ENCODE assay signal across 9 cellular contexts in the genomic region with DNA sequence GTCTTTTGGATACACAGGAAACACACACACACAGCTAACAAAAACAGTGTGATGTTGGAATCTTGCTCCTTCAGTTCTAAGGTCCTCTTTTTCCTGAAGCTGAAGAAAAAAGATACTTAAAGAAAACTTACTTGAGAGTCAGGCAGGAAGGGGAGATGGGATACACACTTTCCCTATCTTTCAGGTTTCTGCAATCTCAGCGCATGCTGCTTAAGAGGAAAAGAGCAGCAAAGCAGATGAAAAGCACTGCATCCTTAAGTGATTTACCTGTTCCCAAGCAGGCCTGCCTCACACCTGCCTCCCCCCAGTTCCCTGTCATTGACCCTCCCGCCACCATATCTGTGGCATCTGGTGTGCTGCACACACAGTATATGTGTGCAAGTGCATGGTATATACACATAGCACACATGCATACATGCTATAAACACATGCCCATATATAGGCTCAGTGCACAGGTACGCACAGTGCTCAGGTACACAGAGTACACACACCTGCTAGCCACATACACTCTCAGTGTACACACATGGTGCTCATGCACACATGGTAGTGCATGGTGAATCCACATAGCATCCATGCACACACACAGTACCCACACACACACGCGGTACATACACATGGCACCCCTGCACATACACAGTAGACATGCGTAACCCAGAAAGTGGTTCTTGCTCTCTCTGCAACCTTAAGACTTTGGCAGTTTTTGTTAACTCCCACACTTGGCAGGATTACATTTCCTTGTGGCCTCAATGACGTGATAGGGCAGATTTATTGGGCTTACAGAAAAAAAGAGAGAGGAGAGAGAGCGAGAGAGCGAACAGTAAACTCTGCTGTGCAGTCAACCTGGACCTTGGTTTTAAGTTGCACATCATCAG.
DNase-seq lines count a peak whose midpoint lies in the region; ATAC-seq and TF ChIP-seq lines count a peak whose summit lies in the region.
"Had no signal": no experiment of that assay in that cellular context is flagged by ENCODE, and none has a peak within 500 bp of the region (broad histone marks: within the 10 kb centered on the region; RNA-seq: fewer than 3 reads in every experiment).

No MANE protein-coding gene starts in this region.

- ATAC-seq in GM21367 (IDR thresholded peaks at IDR 0.05; ENCODE audit: unreplicated experiment): peak; percentile 13

- peaks cover 86% of the 10 kb centered on the region for H3K4me1 Mint-ChIP-seq in CD14-positive monocyte

- peak overlapping the region; percentile 87 for H3K27ac ChIP-seq in effector memory CD4-positive, alpha-beta T cell (ENCODE audit: insufficient read depth, low read length, poor library complexity, severe bottlenecking)
- peak overlapping the region; percentile 97 for H3K27ac ChIP-seq in neutrophil

- TF ChIP-seq CTCF in CD14-positive monocyte (IDR thresholded peaks at IDR 0.05): no peak
- no peak for TF ChIP-seq CTCF in neutrophil (IDR thresholded peaks at IDR 0.05)

- H3K36me3 ChIP-seq in effector memory CD4-positive, alpha-beta T cell (ENCODE audit: control insufficient read depth, insufficient read depth, low read length): no peaks in the 10 kb centered on the region
- no peaks in the 10 kb centered on the region for H3K36me3 ChIP-seq in neutrophil

- intact Hi-C loops in CD14-positive monocyte (cut with micrococcal nuclease) (loop anchor here (5.0 kb wide), 4 partner anchors 94 to 359 kb away; a partner anchor contains a TSS), posterior vena cava (cut with DNase I) (no loop called here)

- no peak overlapping the region for H3K4me3 ChIP-seq in effector memory CD4-positive, alpha-beta T cell (ENCODE audit: insufficient read depth, low read depth, low read length, poor library complexity, severe bottlenecking)
- H3K4me3 ChIP-seq in neutrophil (ENCODE audit: low read depth in 1 of 2, low read length in 1 of 2): peak overlapping the region; percentile 48 to 55

- H3K27me3 ChIP-seq in effector memory CD4-positive, alpha-beta T cell (replicated peaks; ENCODE audit: control insufficient read depth, insufficient read depth, low read length, poor library complexity, severe bottlenecking): no peaks in the 10 kb centered on the region
- no peaks in the 10 kb centered on the region for H3K27me3 ChIP-seq in neutrophil

- H3K27ac Mint-ChIP-seq in CD14-positive monocyte: peak overlapping the region; percentile 98 to 100 (median 100)

- peaks cover 57% of the 10 kb centered on the region for H3K4me1 ChIP-seq in effector memory CD4-positive, alpha-beta T cell (ENCODE audit: control insufficient read depth, insufficient read depth, low read length, poor library complexity, severe bottlenecking)
- H3K4me1 ChIP-seq in neutrophil (ENCODE audit: control insufficient read depth in 1 of 2, insufficient read depth in 1 of 2, low read depth in 1 of 2, low read length in 1 of 2): peaks cover 96 to 99% of the 10 kb centered on the region in 2 experiments

- peaks cover 8 to 12% of the 10 kb centered on the region in 2 donors for H3K36me3 Mint-ChIP-seq in CD14-positive monocyte

- peaks cover 0 to 4% (median 3%) of the 10 kb centered on the region in 7 donors for H3K9me3 Mint-ChIP-seq in CD14-positive monocyte
- H3K9me3 Mint-ChIP-seq: neural crest cell had no signal

- peaks cover 0 to 2% (median 0%) of the 10 kb centered on the region in 3 donors for H3K27me3 Mint-ChIP-seq in CD14-positive monocyte (ENCODE audit: low read depth in 3 of 3)

- peak overlapping the region; percentile 70 to 85 for H3K4me3 Mint-ChIP-seq in CD14-positive monocyte
- H3K4me3 Mint-ChIP-seq: neural crest cell had no signal

- DNase-seq in CD14-positive monocyte (ENCODE audit: low spot score) (no peak), OCI-M1 (lab: John Stamatoyannopoulos, UW) (peak; percentile 63), posterior vena cava (ENCODE audit: low spot score) (no peak), HK-2 (ENCODE audit: unreplicated experiment) (no peak)
- no peak for DNase-seq in effector memory CD4-positive, alpha-beta T cell
- no peak for DNase-seq in NK-92 treated with Interleukin-12 subunit alpha and Interleukin-12 subunit beta, amount 100 ng/mL, for 24 hours (lab: John Stamatoyannopoulos, UW)

- H3K9me3 ChIP-seq in effector memory CD4-positive, alpha-beta T cell (ENCODE audit: control insufficient read depth, low read length): no peaks in the 10 kb centered on the region
- no peaks in the 10 kb centered on the region for H3K9me3 ChIP-seq in neutrophil

Comparison
In these comparisons a context has a peak if more than half of its experiments do, and no peak if none do; other contexts are left out.
1. intact Hi-C loops: an anchor here in CD14-positive monocyte (5.0 kb wide); none called in posterior vena cava.